Comparison of ENCODE assay signal across 10 cellular contexts in genomic region chr7:51316262-51316665, GRCh38. TPM values are rescaled to one million over a fixed set of nuclear protein-coding genes. Genes with fewer than 3 reads are reported as not detected.
DNase-seq lines count a peak whose midpoint lies in the region; ATAC-seq and TF ChIP-seq lines count a peak whose summit lies in the region.
"Had no signal": no experiment of that assay in that cellular context is flagged by ENCODE, and none has a peak within 500 bp of the region (broad histone marks: within the 10 kb centered on the region; RNA-seq: fewer than 3 reads in every experiment).

No MANE protein-coding gene starts in this region.

- no peaks in the 10 kb centered on the region for H3K27me3 ChIP-seq in ascending aorta
- H3K27me3 ChIP-seq in thymus (ENCODE audit: control insufficient read depth, insufficient read depth): peaks cover 43% of the 10 kb centered on the region

- H3K36me3 ChIP-seq in ascending aorta: no peaks in the 10 kb centered on the region
- no peaks in the 10 kb centered on the region for H3K36me3 ChIP-seq in thymus (ENCODE audit: control insufficient read depth, insufficient read depth)

- ATAC-seq in left colon: peak; percentile 65

- intact Hi-C loops in ascending aorta (cut with DNase I) (no loop called here), left colon (cut with DNase I, micrococcal nuclease) (no loop called here)

- TF ChIP-seq CTCF in ascending aorta (IDR thresholded peaks at IDR 0.05): no peak

- H3K4me3 ChIP-seq in ascending aorta: peak overlapping the region; percentile 45 to 64
- peak overlapping the region; percentile 52 for H3K4me3 ChIP-seq in thymus (ENCODE audit: low read length)

- H3K9me3 ChIP-seq in ascending aorta: no peaks in the 10 kb centered on the region
- H3K9me3 ChIP-seq in thymus (ENCODE audit: control insufficient read depth): no peaks in the 10 kb centered on the region

- WGBS in thymus: 1% methylated on average over 46 of the region's 46 CpGs

- no peak overlapping the region for H3K27ac ChIP-seq in ascending aorta
- H3K27ac ChIP-seq in thymus (ENCODE audit: low read depth): no peak overlapping the region

- DNase-seq in NCI-H748 (lab: John Stamatoyannopoulos, UW; ENCODE audit: unreplicated experiment): peak; percentile 77
- DNase-seq in NCI-H748 treated with DMSO at 0.1 percent for 48 hours (lab: John Stamatoyannopoulos, UW): no peak
- no peak for DNase-seq in ascending aorta (ENCODE audit: low spot score in 2 of 2)
- DNase-seq in left colon: peak; percentile 44 to 62
- DNase-seq in T-helper 2 cell: no peak
- no peak for DNase-seq in SHP77 treated with DMSO at 0.1 percent for 48 hours (lab: John Stamatoyannopoulos, UW)
- DNase-seq in activated CD4-positive, CD25-positive, alpha-beta regulatory T cell (lab: John Stamatoyannopoulos, UW): no peak

- H3K4me1 ChIP-seq in ascending aorta (peaks cover 0 to 6% of the 10 kb centered on the region in 2 donors), thymus (ENCODE audit: control insufficient read depth, insufficient read depth, low read length) (peaks cover 3% of the 10 kb centered on the region)

RNA-seq across cellular contexts. Expression of gene COBL, which starts 0.3 kb away (rescaled TPM):
- total RNA-seq in ascending aorta (0.11 TPM), left colon (10 to 100 TPM; 66.1 to 75.7 TPM)
- 2.0 TPM for polyA plus RNA-seq in thymus
- total RNA-seq: RPMI7951 had no signal
- polyA plus RNA-seq: BJ had no signal

Comparison
In these comparisons a context has a peak if more than half of its experiments do, and no peak if none do; other contexts are left out.
1. DNase-seq: peak in NCI-H748 (single experiment) and left colon (2 of 2); none in NCI-H748 treated with DMSO at 0.1 percent for 48 hours (single experiment), ascending aorta (0 of 2), T-helper 2 cell (0 of 5), SHP77 treated with DMSO at 0.1 percent for 48 hours (single experiment) and activated CD4-positive, CD25-positive, alpha-beta regulatory T cell (0 of 4).
2. RNA of gene COBL, which starts 0.3 kb away (total RNA-seq): 66.1 to 75.7 TPM in left colon; 0.11 TPM in ascending aorta (single experiment); every median in the first group is over 10 times any median in the second.